In genomic region chr7:118846977-118847376, GRCh38 we compare ENCODE assay signal across 27 cellular contexts.
"Had no signal": no experiment of that assay in that cellular context is flagged by ENCODE, and none has a peak within 500 bp of the region (broad histone marks: within the 10 kb centered on the region; RNA-seq: fewer than 3 reads in every experiment).

No MANE protein-coding gene starts in this region.

- H3K27me3 ChIP-seq: left lung, pancreas, stomach, testis, thyroid gland, transverse colon, upper lobe of left lung, vagina had no signal

- H3K4me3 ChIP-seq: left lung, lower lobe of right lung, pancreas, prostate gland, skin epidermis, stomach, testis, thyroid gland, transverse colon, upper lobe of left lung, vagina had no signal

- H3K27ac ChIP-seq: left lung, lower lobe of right lung, pancreas, prostate gland, skin epidermis, stomach, testis, thyroid gland, transverse colon, upper lobe of left lung, vagina had no signal

- DNase-seq: immature natural killer cell; kidney; left colon; left lung; lower lobe of right lung; mammary epithelial cell; mesenchymal stem cell; naive thymus-derived CD8-positive, alpha-beta T cell; nucleus accumbens; pancreas; posterior cingulate gyrus; retina; right cardiac atrium; stimulated activated CD4-positive, alpha-beta T cell treated with anti-CD3 and anti-CD28 coated beads, Interleukin-12 subunit alpha, Interleukin-12 subunit beta, amount 100 ng/mL, for 4 hours; stimulated activated CD4-positive, alpha-beta T cell treated with anti-CD3 and anti-CD28 coated beads, Interleukin-15, amount 100 ng/mL, for 24 hours; stimulated activated CD4-positive, alpha-beta T cell treated with anti-CD3 and anti-CD28 coated beads, Interleukin-2, amount 100 ng/mL, for 24 hours; stimulated activated CD4-positive, alpha-beta T cell treated with anti-CD3 and anti-CD28 coated beads, Interleukin-4, amount 100 ng/mL, for 1 hour; stimulated activated naive B cell treated with anti-CD40 and anti-IgM and Interleukin-4, amounts not matched to agents 10 μg/mL and 1 μg/mL and 100 μg/mL, for 72 hours; stimulated activated naive CD8-positive, alpha-beta T cell treated with anti-CD3 and anti-CD28 coated beads, Interleukin-15, Interleukin-2, amounts not matched to agents 100 U/mL and 50 U/mL, for 24 hours; stomach; testis; thyroid gland; transverse colon; upper lobe of left lung had no signal
